ENCODE assay signal across 1 cellular context in the genomic region with DNA sequence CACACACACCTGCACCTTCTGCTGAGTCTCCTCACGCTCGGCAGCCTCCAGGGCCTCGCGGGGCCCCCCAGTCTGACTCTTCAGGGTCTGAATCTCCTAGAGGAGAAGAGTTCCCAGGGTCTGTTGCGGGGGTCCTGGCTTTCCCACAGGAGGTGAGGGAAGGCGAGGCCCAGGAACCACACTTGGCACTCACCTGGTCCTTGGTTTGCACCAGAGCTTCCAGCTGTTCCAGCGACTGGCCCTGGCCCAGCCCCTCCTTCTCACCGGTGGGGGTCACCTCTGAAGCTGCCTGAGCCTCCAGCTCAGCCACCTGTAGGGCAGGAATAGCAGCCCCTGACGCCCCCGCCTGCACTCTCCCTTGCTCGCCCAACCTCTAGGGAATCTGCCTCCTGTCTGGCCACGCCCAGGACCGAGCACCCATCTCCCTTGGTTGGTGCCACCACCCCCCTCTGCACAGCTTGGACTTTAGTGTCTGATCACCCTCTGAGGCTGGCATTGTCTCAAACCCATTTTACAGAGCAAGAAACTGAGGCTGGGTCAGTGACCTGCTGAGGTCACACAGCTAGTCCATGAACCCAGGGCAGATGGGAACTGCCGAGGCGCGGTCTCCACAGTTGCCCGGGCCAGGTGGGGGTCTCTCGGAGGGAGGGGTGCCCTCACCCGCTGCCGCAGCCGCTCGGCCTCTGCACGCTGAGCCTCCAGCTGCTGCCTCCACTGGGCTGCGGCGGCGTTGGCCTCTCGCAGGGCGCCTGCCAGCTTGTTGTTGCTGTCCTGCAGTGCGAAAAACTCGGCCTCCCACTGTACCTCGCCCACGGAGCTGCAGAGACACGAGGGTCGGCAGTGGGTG.
TF ChIP-seq lines count a peak whose summit lies in the region.

No MANE protein-coding gene starts in this region.

TF ChIP-seq in K562, 482 proteins besides CTCF, POLR2A, EP300 and RAD21:
- TF ChIP-seq NONO (IDR thresholded peaks at IDR 0.05; ENCODE audit: low read depth in 2 of 2, low read length in 1 of 2), result no peak
- TF ChIP-seq SAFB (IDR thresholded peaks at IDR 0.05; ENCODE audit: borderline replicate concordance, low read depth, low read length), result 0 out of 2 replicates have a peak, but pooled peaks have one; percentile 23
- TF ChIP-seq STAT5A (IDR thresholded peaks at IDR 0.05; ENCODE audit: borderline replicate concordance, low read length), result no peak
- TF ChIP-seq, protein P1, sequence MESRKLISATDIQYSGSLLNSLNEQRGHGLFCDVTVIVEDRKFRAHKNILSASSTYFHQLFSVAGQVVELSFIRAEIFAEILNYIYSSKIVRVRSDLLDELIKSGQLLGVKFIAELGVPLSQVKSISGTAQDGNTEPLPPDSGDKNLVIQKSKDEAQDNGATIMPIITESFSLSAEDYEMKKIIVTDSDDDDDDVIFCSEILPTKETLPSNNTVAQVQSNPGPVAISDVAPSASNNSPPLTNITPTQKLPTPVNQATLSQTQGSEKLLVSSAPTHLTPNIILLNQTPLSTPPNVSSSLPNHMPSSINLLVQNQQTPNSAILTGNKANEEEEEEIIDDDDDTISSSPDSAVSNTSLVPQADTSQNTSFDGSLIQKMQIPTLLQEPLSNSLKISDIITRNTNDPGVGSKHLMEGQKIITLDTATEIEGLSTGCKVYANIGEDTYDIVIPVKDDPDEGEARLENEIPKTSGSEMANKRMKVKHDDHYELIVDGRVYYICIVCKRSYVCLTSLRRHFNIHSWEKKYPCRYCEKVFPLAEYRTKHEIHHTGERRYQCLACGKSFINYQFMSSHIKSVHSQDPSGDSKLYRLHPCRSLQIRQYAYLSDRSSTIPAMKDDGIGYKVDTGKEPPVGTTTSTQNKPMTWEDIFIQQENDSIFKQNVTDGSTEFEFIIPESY (CRISPR knock-in tag; IDR thresholded peaks at IDR 0.05), result peak; percentile 57; the same call in 1 of the 2 replicates
- TF ChIP-seq SMARCA5 (IDR thresholded peaks at IDR 0.05), result peak; percentile 81
- no peak for TF ChIP-seq NFATC3 (IDR thresholded peaks at IDR 0.05)
- TF ChIP-seq CREB1 (IDR thresholded peaks at IDR 0.05), result no peak
- 0 out of 2 replicates have a peak, but pooled peaks have one; percentile 43 for TF ChIP-seq CREB1 (CRISPR knock-in tag; IDR thresholded peaks at IDR 0.05)
- TF ChIP-seq BCOR (IDR thresholded peaks at IDR 0.05), result peak; percentile 90
- TF ChIP-seq SIN3B (IDR thresholded peaks at IDR 0.05; ENCODE audit: low read depth), result no peak
- no peak for TF ChIP-seq MIER1 (IDR thresholded peaks at IDR 0.05; ENCODE audit: low read depth)
- no peak for TF ChIP-seq ZNF224 (CRISPR knock-in tag; IDR thresholded peaks at IDR 0.05)
- TF ChIP-seq CBX1 (IDR thresholded peaks at IDR 0.05; ENCODE audit: low read depth), result peak; percentile 90
- peak; percentile 47 for TF ChIP-seq POLR2G (IDR thresholded peaks at IDR 0.05; ENCODE audit: low read depth, low read length)
- no peak for TF ChIP-seq CBX5 (IDR thresholded peaks at IDR 0.05; ENCODE audit: borderline replicate concordance, low read depth)
- peak; percentile 88 for TF ChIP-seq RBM25 (IDR thresholded peaks at IDR 0.05; ENCODE audit: low read depth, low read length, severe bottlenecking)
- TF ChIP-seq RCOR1 (IDR thresholded peaks at IDR 0.05; ENCODE audit: borderline replicate concordance in 1 of 2, low read depth in 2 of 2, low read length in 2 of 2), result 0 out of 4 replicates have a peak, but pooled peaks of 1 of the 2 experiments have one; percentile 21
- no peak for TF ChIP-seq E2F3 (CRISPR knock-in tag; IDR thresholded peaks at IDR 0.05)
- 0 out of 2 replicates have a peak, but pooled peaks have one; percentile 52 for TF ChIP-seq PTBP1 (IDR thresholded peaks at IDR 0.05; ENCODE audit: low read depth, low read length)
- TF ChIP-seq ELF1 (tag; IDR thresholded peaks at IDR 0.05), result no peak
- no peak for TF ChIP-seq SAP30 (IDR thresholded peaks at IDR 0.05; ENCODE audit: borderline replicate concordance, insufficient read depth, low read depth, low read length, poor library complexity, severe bottlenecking)
- no peak for TF ChIP-seq KAT7 (CRISPR knock-in tag; IDR thresholded peaks at IDR 0.05; ENCODE audit: borderline replicate concordance)
- TF ChIP-seq, protein P2, sequence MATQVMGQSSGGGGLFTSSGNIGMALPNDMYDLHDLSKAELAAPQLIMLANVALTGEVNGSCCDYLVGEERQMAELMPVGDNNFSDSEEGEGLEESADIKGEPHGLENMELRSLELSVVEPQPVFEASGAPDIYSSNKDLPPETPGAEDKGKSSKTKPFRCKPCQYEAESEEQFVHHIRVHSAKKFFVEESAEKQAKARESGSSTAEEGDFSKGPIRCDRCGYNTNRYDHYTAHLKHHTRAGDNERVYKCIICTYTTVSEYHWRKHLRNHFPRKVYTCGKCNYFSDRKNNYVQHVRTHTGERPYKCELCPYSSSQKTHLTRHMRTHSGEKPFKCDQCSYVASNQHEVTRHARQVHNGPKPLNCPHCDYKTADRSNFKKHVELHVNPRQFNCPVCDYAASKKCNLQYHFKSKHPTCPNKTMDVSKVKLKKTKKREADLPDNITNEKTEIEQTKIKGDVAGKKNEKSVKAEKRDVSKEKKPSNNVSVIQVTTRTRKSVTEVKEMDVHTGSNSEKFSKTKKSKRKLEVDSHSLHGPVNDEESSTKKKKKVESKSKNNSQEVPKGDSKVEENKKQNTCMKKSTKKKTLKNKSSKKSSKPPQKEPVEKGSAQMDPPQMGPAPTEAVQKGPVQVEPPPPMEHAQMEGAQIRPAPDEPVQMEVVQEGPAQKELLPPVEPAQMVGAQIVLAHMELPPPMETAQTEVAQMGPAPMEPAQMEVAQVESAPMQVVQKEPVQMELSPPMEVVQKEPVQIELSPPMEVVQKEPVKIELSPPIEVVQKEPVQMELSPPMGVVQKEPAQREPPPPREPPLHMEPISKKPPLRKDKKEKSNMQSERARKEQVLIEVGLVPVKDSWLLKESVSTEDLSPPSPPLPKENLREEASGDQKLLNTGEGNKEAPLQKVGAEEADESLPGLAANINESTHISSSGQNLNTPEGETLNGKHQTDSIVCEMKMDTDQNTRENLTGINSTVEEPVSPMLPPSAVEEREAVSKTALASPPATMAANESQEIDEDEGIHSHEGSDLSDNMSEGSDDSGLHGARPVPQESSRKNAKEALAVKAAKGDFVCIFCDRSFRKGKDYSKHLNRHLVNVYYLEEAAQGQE (CRISPR knock-in tag; IDR thresholded peaks at IDR 0.05; ENCODE audit: low read depth), result no peak
- TF ChIP-seq GABPB1 (CRISPR knock-in tag; IDR thresholded peaks at IDR 0.05), result 0 out of 2 replicates have a peak, but pooled peaks have one; percentile 22
- no peak for TF ChIP-seq ESRRB (CRISPR knock-in tag; IDR thresholded peaks at IDR 0.05; ENCODE audit: borderline replicate concordance)
- TF ChIP-seq TOE1 (IDR thresholded peaks at IDR 0.05; ENCODE audit: borderline replicate concordance), result no peak
- no peak for TF ChIP-seq TOE1 (CRISPR knock-in tag; IDR thresholded peaks at IDR 0.05; ENCODE audit: borderline replicate concordance, low read depth)
- peak; percentile 70 to 88 for TF ChIP-seq KDM1A (IDR thresholded peaks at IDR 0.05)
- no peak for TF ChIP-seq BRD9 (IDR thresholded peaks at IDR 0.05; ENCODE audit: low read depth, partially characterized antibody)
- TF ChIP-seq PCBP2 (IDR thresholded peaks at IDR 0.05; ENCODE audit: low read depth, low read length, poor library complexity, severe bottlenecking), result no peak
- peak; percentile 74 for TF ChIP-seq ADNP (tag; IDR thresholded peaks at IDR 0.05)
- TF ChIP-seq, protein P3, sequence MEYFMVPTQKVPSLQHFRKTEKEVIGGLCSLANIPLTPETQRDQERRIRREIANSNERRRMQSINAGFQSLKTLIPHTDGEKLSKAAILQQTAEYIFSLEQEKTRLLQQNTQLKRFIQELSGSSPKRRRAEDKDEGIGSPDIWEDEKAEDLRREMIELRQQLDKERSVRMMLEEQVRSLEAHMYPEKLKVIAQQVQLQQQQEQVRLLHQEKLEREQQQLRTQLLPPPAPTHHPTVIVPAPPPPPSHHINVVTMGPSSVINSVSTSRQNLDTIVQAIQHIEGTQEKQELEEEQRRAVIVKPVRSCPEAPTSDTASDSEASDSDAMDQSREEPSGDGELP (CRISPR knock-in tag; IDR thresholded peaks at IDR 0.05; ENCODE audit: borderline replicate concordance), result peak; percentile 43; the same call in 1 of the 2 replicates
- peak; percentile 82 for TF ChIP-seq ESRRA (IDR thresholded peaks at IDR 0.05; ENCODE audit: borderline replicate concordance, low read depth)
- TF ChIP-seq NRF1 (conservative IDR thresholded peaks at IDR 0.05 in 1 of 2, IDR thresholded peaks at IDR 0.05 in 1 of 2), result no peak
- no peak for TF ChIP-seq MAFG (tag; conservative IDR thresholded peaks at IDR 0.05)
- no peak for TF ChIP-seq SRF (CRISPR knock-in tag; IDR thresholded peaks at IDR 0.05)
- no peak for TF ChIP-seq POU5F1 (IDR thresholded peaks at IDR 0.05; ENCODE audit: borderline replicate concordance, low read depth, low read length, partially characterized antibody)
- TF ChIP-seq SNRNP70 (optimal IDR thresholded peaks at IDR 0.05; ENCODE audit: low read depth, low read length), result no peak
- no peak for TF ChIP-seq ZNF507 (tag; conservative IDR thresholded peaks at IDR 0.05)
- TF ChIP-seq TBL1XR1 (IDR thresholded peaks at IDR 0.05; ENCODE audit: low read length in 2 of 2), result no peak
- TF ChIP-seq CHD4 (IDR thresholded peaks at IDR 0.05; ENCODE audit: insufficient read depth, insufficient replicate concordance, low read depth, low read length, poor library complexity, severe bottlenecking), result peak; percentile 94
